Comparison of ENCODE assay signal across 13 cellular contexts in genomic region chr16:14510939-14511797, GRCh38.
DNase-seq lines count a peak whose midpoint lies in the region; ATAC-seq and TF ChIP-seq lines count a peak whose summit lies in the region.
"Had no signal": no experiment of that assay in that cellular context is flagged by ENCODE, and none has a peak within 500 bp of the region (broad histone marks: within the 10 kb centered on the region; RNA-seq: fewer than 3 reads in every experiment).

No MANE protein-coding gene starts in this region.

- ATAC-seq in HG03571 (IDR thresholded peaks at IDR 0.05; ENCODE audit: unreplicated experiment) = no peak
- no peak for ATAC-seq in GM19328 (IDR thresholded peaks at IDR 0.05; ENCODE audit: unreplicated experiment)
- ATAC-seq: sciatic nerve had no signal

- intact Hi-C loops in tibial artery (cut with DNase I; ENCODE audit: low total_unique reads) = no loop called here

- no peak overlapping the region for H3K9ac ChIP-seq in fibroblast of lung (ENCODE audit: insufficient read depth, low read length)

- H3K4me1 ChIP-seq in fibroblast of lung (ENCODE audit: control insufficient read depth, extremely low read depth, insufficient read depth, low read length) (peaks cover 2% of the 10 kb centered on the region), tibial artery (peaks cover 0 to 21% (median 4%) of the 10 kb centered on the region in 4 donors)
- H3K4me1 ChIP-seq: ascending aorta had no signal

- no peak overlapping the region for H3K27ac ChIP-seq in fibroblast of lung (ENCODE audit: insufficient read depth, low read length)
- peak overlapping the region in 1 of 2 donors; percentile 35 for H3K27ac ChIP-seq in tibial artery

- peak; percentile 65 for DNase-seq in GM04504 (ENCODE audit: low read depth)
- DNase-seq in SK-MEL-5 (ENCODE audit: low read depth, low spot score) = peak; percentile 95
- DNase-seq in fibroblast of lung (ENCODE audit: low read depth in 2 of 2) = peak; percentile 42 to 97
- peak; percentile 60 for DNase-seq in skeletal muscle cell (ENCODE audit: low read depth)
- no peak for DNase-seq in tibial artery
- DNase-seq: activated CD8-positive, alpha-beta memory T cell treated with anti-CD3 and anti-CD28 coated beads, Interleukin-2, amount 50 U/mL, for 4 hours; GDM1; NCI-H774; T1000 had no signal

- no peaks in the 10 kb centered on the region for H3K79me2 ChIP-seq in fibroblast of lung (ENCODE audit: control insufficient read depth, insufficient read depth, low read length)

- no peaks in the 10 kb centered on the region for H3K27me3 ChIP-seq in fibroblast of lung (ENCODE audit: control insufficient read depth, insufficient read depth, low read length)
- no peaks in the 10 kb centered on the region for H3K27me3 ChIP-seq in tibial artery
- H3K27me3 ChIP-seq: ascending aorta had no signal

- H3K4me3 ChIP-seq in fibroblast of lung (replicated peaks in 1 of 4; ENCODE audit: control extremely low read depth in 1 of 4, insufficient read depth in 1 of 4, low read depth in 3 of 4, low read length in 4 of 4) (no peak overlapping the region), skeletal muscle cell (ENCODE audit: low read depth, low read length) (no peak overlapping the region), tibial artery (no peak overlapping the region)
- H3K4me3 ChIP-seq: ascending aorta had no signal

- peak overlapping the region; percentile 30 for H3K4me2 ChIP-seq in fibroblast of lung (ENCODE audit: extremely low read depth, insufficient read depth, low read length)

- H3K36me3 ChIP-seq in fibroblast of lung (ENCODE audit: control insufficient read depth, insufficient read depth, low read length) (no peaks in the 10 kb centered on the region), tibial artery (no peaks in the 10 kb centered on the region)
- H3K36me3 ChIP-seq: ascending aorta had no signal

- in situ Hi-C loops in SK-MEL-5 (cut with HindIII; ENCODE audit: low pct_unique_long_range_greater_than_20kb, low sequenced_read_pairs) = no loop called here

- H3K9me3 ChIP-seq in fibroblast of lung (ENCODE audit: control insufficient read depth, insufficient read depth, low read depth, low read length) (no peaks in the 10 kb centered on the region), tibial artery (no peaks in the 10 kb centered on the region)
- H3K9me3 ChIP-seq: ascending aorta had no signal

- no peak overlapping the region for H2AFZ ChIP-seq in fibroblast of lung (ENCODE audit: low read length)

- TF ChIP-seq CTCF in fibroblast of lung (conservative IDR thresholded peaks at IDR 0.05 in 1 of 2, IDR thresholded peaks at IDR 0.05 in 1 of 2; ENCODE audit: low read depth in 1 of 2, low read length in 2 of 2) (no peak), tibial artery (IDR thresholded peaks at IDR 0.05) (no peak)

- no peaks in the 10 kb centered on the region for H4K20me1 ChIP-seq in fibroblast of lung (ENCODE audit: control insufficient read depth, extremely low read depth, insufficient read depth, low read length)

Comparison
In these comparisons a context has a peak if more than half of its experiments do, and no peak if none do; other contexts are left out.
1. DNase-seq: peak in GM04504 (single experiment), SK-MEL-5 (single experiment), fibroblast of lung (2 of 2) and skeletal muscle cell (single experiment); none in tibial artery (0 of 2).